In the genomic region with DNA sequence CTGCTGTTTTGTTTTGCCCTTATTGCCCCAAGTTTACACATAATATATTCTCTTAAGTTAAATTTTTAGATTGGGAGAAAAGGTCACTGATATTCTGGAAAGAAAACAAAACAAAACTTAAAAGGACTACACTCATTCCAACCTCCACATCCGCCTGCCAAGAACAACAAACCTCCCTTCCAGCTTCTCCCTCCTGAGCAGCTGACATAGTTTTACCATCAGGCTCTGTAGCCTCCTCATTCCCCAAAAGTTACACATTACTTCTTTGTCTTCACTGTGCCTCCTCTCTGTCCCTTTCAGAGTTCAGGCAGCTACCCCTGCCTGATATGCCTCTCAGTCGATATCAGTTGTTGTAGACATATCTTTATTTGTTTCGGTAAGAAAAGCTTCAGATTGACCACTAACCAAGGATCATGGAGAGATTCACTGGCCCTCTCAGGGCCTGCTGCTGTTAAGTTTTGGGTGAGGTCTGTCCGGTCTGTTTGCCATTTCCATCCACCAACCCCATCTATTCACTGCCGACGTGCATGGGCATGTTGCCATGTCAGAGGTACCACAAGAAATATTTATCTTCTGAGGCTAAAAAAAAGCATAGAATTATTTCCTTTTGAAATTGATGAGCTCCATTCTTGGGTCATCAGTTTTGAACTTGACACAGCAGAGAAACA, we compare ENCODE assay signal across 19 cellular contexts.
DNase-seq lines count a peak whose midpoint lies in the region; ATAC-seq, FAIRE-seq and TF ChIP-seq lines count a peak whose summit lies in the region.
"Had no signal": no experiment of that assay in that cellular context is flagged by ENCODE, and none has a peak within 500 bp of the region (broad histone marks: within the 10 kb centered on the region; RNA-seq: fewer than 3 reads in every experiment).

No MANE protein-coding gene starts in this region.

- H3K9ac ChIP-seq in endothelial cell of umbilical vein (replicated peaks; ENCODE audit: extremely low read depth, insufficient read depth, low read length) (no peak overlapping the region), mesendoderm (ENCODE audit: low read length) (no peak overlapping the region)
- H3K9ac ChIP-seq: parathyroid adenoma had no signal

- H3K4me1 ChIP-seq in endothelial cell of umbilical vein (ENCODE audit: control insufficient read depth, extremely low read depth, insufficient read depth, low read length) (peaks cover 44% of the 10 kb centered on the region), mesendoderm (ENCODE audit: control insufficient read depth, low read depth, low read length) (no peaks in the 10 kb centered on the region), tibial artery (peaks cover 0 to 37% (median 16%) of the 10 kb centered on the region in 4 donors), upper lobe of right lung (peaks cover 9% of the 10 kb centered on the region)
- H3K4me1 ChIP-seq: body of pancreas, Caco-2, parathyroid adenoma had no signal

- H3K27me3 ChIP-seq in endothelial cell of umbilical vein (ENCODE audit: control insufficient read depth in 2 of 2, insufficient read depth in 2 of 2, low read length in 2 of 2) (no peaks in the 10 kb centered on the region), mesendoderm (ENCODE audit: insufficient read depth, low read length, poor library complexity) (no peaks in the 10 kb centered on the region), tibial artery (no peaks in the 10 kb centered on the region), upper lobe of right lung (no peaks in the 10 kb centered on the region)
- H3K27me3 ChIP-seq: body of pancreas, esophagus squamous epithelium, SJSA1 had no signal

- DNase-seq in RPMI7951 (ENCODE audit: low read depth) (peak; percentile 54), endothelial cell of umbilical vein (ENCODE audit: low read depth, low spot score) (peak; percentile 88), mesendoderm (no peak), tibial artery (no peak), upper lobe of right lung (no peak), T-cell (no peak), GOT3 (lab: John Stamatoyannopoulos, UW) (no peak)
- no peak for DNase-seq in activated T-helper 2 cell treated with anti-CD3 and anti-CD28 coated beads, Interferon-gamma antibody, Interleukin-2, Interleukin-4, amounts not matched to agents 10 μg/mL and 5 μg/mL and 100 μg/mL, durations not matched to agents 14 hours and 24 hours and 36 hours (ENCODE audit: low spot score)
- DNase-seq: activated T-cell treated with anti-CD3 and anti-CD28 coated beads, Interleukin-2, amount 50 U/mL, for 48 hours; Caco-2; esophagus squamous epithelium; NCI-H82 had no signal

- no peak for ATAC-seq in upper lobe of right lung
- ATAC-seq in T-cell (replicated peaks in 1 of 4) = no peak
- ATAC-seq: activated CD4-positive, CD25-positive, alpha-beta regulatory T cell treated with anti-CD3 and anti-CD28 coated beads, Interleukin-2, amount 50 U/mL, for 24 hours; body of pancreas had no signal

- H3K27ac Mint-ChIP-seq in T-cell = no peak overlapping the region
- no peak overlapping the region for H3K27ac Mint-ChIP-seq in activated T-helper 2 cell treated with anti-CD3 and anti-CD28 coated beads, Interferon-gamma antibody, Interleukin-2, Interleukin-4, amounts not matched to agents 10 μg/mL and 5 μg/mL and 100 μg/mL, durations not matched to agents 14 hours and 24 hours and 36 hours
- H3K27ac Mint-ChIP-seq: IgD-negative memory B cell had no signal

- TF ChIP-seq POLR2A in endothelial cell of umbilical vein (IDR thresholded peaks at IDR 0.05; ENCODE audit: low read depth, low read length) = no peak

- H2BK5ac ChIP-seq in mesendoderm (ENCODE audit: low read length) = no peak overlapping the region

- peak overlapping the region; percentile 14 for H2AFZ ChIP-seq in endothelial cell of umbilical vein (ENCODE audit: low read depth, low read length)
- H2AFZ ChIP-seq: parathyroid adenoma had no signal

- WGBS in mesendoderm (ENCODE audit: extremely low coverage, insufficient coverage, low lambda C conversion rate) = no CpG with 5 or more reads among the region's 6 CpGs

- H3K27ac ChIP-seq in endothelial cell of umbilical vein (ENCODE audit: insufficient read depth, low read depth, low read length) (peak overlapping the region; percentile 32), mesendoderm (ENCODE audit: low read depth, low read length) (no peak overlapping the region), tibial artery (peak overlapping the region; percentile 30 to 41), upper lobe of right lung (no peak overlapping the region)
- H3K27ac ChIP-seq: body of pancreas, SJSA1 had no signal

- dilution Hi-C loops in endothelial cell of umbilical vein (cut with MboI; ENCODE audit: extremely low pct_ligation_motif_present, low sequenced_read_pairs) = loop anchor here (25.0 kb wide), 1 partner anchor 154 kb away; a partner anchor contains a TSS

- H3K4ac ChIP-seq in mesendoderm (ENCODE audit: low read depth, low read length) = no peak overlapping the region

- intact Hi-C loops in endothelial cell of umbilical vein (cut with micrococcal nuclease) = no loop called here
- intact Hi-C loops in tibial artery (cut with DNase I; ENCODE audit: low total_unique reads) = no loop called here
- intact Hi-C loops in upper lobe of right lung (cut with DNase I) = no loop called here
- intact Hi-C loops in activated T-helper 2 cell treated with anti-CD3 and anti-CD28 coated beads, Interferon-gamma antibody, Interleukin-2, Interleukin-4, amounts not matched to agents 10 μg/mL and 5 μg/mL and 100 μg/mL, durations not matched to agents 14 hours and 24 hours and 36 hours (cut with micrococcal nuclease) = no loop called here

- H3K18ac ChIP-seq in mesendoderm (ENCODE audit: low read length) = no peak overlapping the region

- H3K79me1 ChIP-seq in mesendoderm (ENCODE audit: low read length) = no peaks in the 10 kb centered on the region

- H3K9me1 ChIP-seq in endothelial cell of umbilical vein (replicated peaks; ENCODE audit: control insufficient read depth, extremely low read depth, insufficient read depth, low read length) = no peaks in the 10 kb centered on the region

- H3K27me3 Mint-ChIP-seq in T-cell = peaks cover 0 to 2% of the 10 kb centered on the region in 2 donors
- no peaks in the 10 kb centered on the region for H3K27me3 Mint-ChIP-seq in activated T-helper 2 cell treated with anti-CD3 and anti-CD28 coated beads, Interferon-gamma antibody, Interleukin-2, Interleukin-4, amounts not matched to agents 10 μg/mL and 5 μg/mL and 100 μg/mL, durations not matched to agents 14 hours and 24 hours and 36 hours (ENCODE audit: low read depth)
- H3K27me3 Mint-ChIP-seq: IgD-negative memory B cell had no signal

- H3K4me2 ChIP-seq in endothelial cell of umbilical vein (ENCODE audit: insufficient read depth, low read length) (peak overlapping the region; percentile 50), mesendoderm (ENCODE audit: low read length) (no peak overlapping the region)

- no peak overlapping the region for H2BK120ac ChIP-seq in mesendoderm (ENCODE audit: low read depth, low read length)

- H3K36me3 Mint-ChIP-seq in T-cell = no peaks in the 10 kb centered on the region
- no peaks in the 10 kb centered on the region for H3K36me3 Mint-ChIP-seq in activated T-helper 2 cell treated with anti-CD3 and anti-CD28 coated beads, Interferon-gamma antibody, Interleukin-2, Interleukin-4, amounts not matched to agents 10 μg/mL and 5 μg/mL and 100 μg/mL, durations not matched to agents 14 hours and 24 hours and 36 hours (ENCODE audit: low read depth)
- H3K36me3 Mint-ChIP-seq: IgD-negative memory B cell had no signal

- H3K36me3 ChIP-seq in endothelial cell of umbilical vein (ENCODE audit: control insufficient read depth in 2 of 2, extremely low read depth in 1 of 2, insufficient read depth in 2 of 2, low read length in 2 of 2) (no peaks in the 10 kb centered on the region), mesendoderm (ENCODE audit: control insufficient read depth, insufficient read depth, low read length) (no peaks in the 10 kb centered on the region), tibial artery (no peaks in the 10 kb centered on the region), upper lobe of right lung (no peaks in the 10 kb centered on the region)
- H3K36me3 ChIP-seq: esophagus squamous epithelium, SJSA1 had no signal

- TF ChIP-seq CTCF in endothelial cell of umbilical vein (IDR thresholded peaks at IDR 0.05; ENCODE audit: extremely low read depth in 1 of 2, insufficient read depth in 1 of 2, low read depth in 1 of 2, low read length in 2 of 2) (no peak), tibial artery (IDR thresholded peaks at IDR 0.05) (no peak), upper lobe of right lung (IDR thresholded peaks at IDR 0.05) (no peak)

- FAIRE-seq in endothelial cell of umbilical vein (lab: Jason Lieb, UNC) = peak; percentile 73
- FAIRE-seq: H1, islet of Langerhans had no signal

- H2BK15ac ChIP-seq in mesendoderm (replicated peaks; ENCODE audit: low read depth) = no peak overlapping the region

- no peaks in the 10 kb centered on the region for H3K79me2 ChIP-seq in endothelial cell of umbilical vein (ENCODE audit: control insufficient read depth, insufficient read depth, low read length)
- H3K79me2 ChIP-seq in mesendoderm (ENCODE audit: control insufficient read depth, insufficient read depth, low read length) = no peaks in the 10 kb centered on the region
- H3K79me2 ChIP-seq: parathyroid adenoma had no signal

- TSS peak; percentile 25 for BruUV-seq in endothelial cell of umbilical vein (replicated peaks; lab: Mats Ljungman, UMichigan)

- POLR2A ChIA-PET in endothelial cell of umbilical vein (lab: Charles Lee) (interaction anchor here (1.0 kb wide), 1 partner anchor 25 kb away, joined by 3 read pairs; no protein-coding TSS in a partner anchor), T-cell (lab: Charles Lee) (no interaction called here)

- no peaks in the 10 kb centered on the region for H3K9me3 Mint-ChIP-seq in T-cell
- H3K9me3 Mint-ChIP-seq in activated T-helper 2 cell treated with anti-CD3 and anti-CD28 coated beads, Interferon-gamma antibody, Interleukin-2, Interleukin-4, amounts not matched to agents 10 μg/mL and 5 μg/mL and 100 μg/mL, durations not matched to agents 14 hours and 24 hours and 36 hours = no peaks in the 10 kb centered on the region

- H3K4me3 ChIP-seq in endothelial cell of umbilical vein (replicated peaks in 1 of 3; ENCODE audit: insufficient read depth in 1 of 3, low read depth in 1 of 3, low read length in 3 of 3) (no peak overlapping the region), mesendoderm (ENCODE audit: low read length) (no peak overlapping the region), tibial artery (no peak overlapping the region), upper lobe of right lung (no peak overlapping the region)
- H3K4me3 ChIP-seq: body of pancreas, esophagus squamous epithelium, SJSA1 had no signal

- H3K4me3 Mint-ChIP-seq in T-cell = no peak overlapping the region
- no peak overlapping the region for H3K4me3 Mint-ChIP-seq in activated T-helper 2 cell treated with anti-CD3 and anti-CD28 coated beads, Interferon-gamma antibody, Interleukin-2, Interleukin-4, amounts not matched to agents 10 μg/mL and 5 μg/mL and 100 μg/mL, durations not matched to agents 14 hours and 24 hours and 36 hours (ENCODE audit: low read depth)
- H3K4me3 Mint-ChIP-seq: IgD-negative memory B cell had no signal

- no peak overlapping the region for H3K56ac ChIP-seq in mesendoderm (ENCODE audit: low read length)

- no peak overlapping the region for H3K23ac ChIP-seq in mesendoderm (ENCODE audit: low read length)

- H2AK5ac ChIP-seq in mesendoderm (ENCODE audit: low read length) = no peak overlapping the region

- H4K8ac ChIP-seq in mesendoderm (ENCODE audit: low read depth, low read length) = peak overlapping the region; percentile 1

- CTCF ChIA-PET in endothelial cell of umbilical vein (lab: Charles Lee) (interaction anchor here (0.7 to 2.4 kb wide), 7 partner anchors 9 to 167 kb away, joined by 3 to 15 read pairs (median 3); no protein-coding TSS in a partner anchor), T-cell (lab: Charles Lee) (no interaction called here)

- H4K20me1 ChIP-seq in endothelial cell of umbilical vein (replicated peaks; ENCODE audit: control insufficient read depth, extremely low read depth, insufficient read depth, low read length) = no peaks in the 10 kb centered on the region

- no peaks in the 10 kb centered on the region for H3K4me1 Mint-ChIP-seq in T-cell
- no peaks in the 10 kb centered on the region for H3K4me1 Mint-ChIP-seq in activated T-helper 2 cell treated with anti-CD3 and anti-CD28 coated beads, Interferon-gamma antibody, Interleukin-2, Interleukin-4, amounts not matched to agents 10 μg/mL and 5 μg/mL and 100 μg/mL, durations not matched to agents 14 hours and 24 hours and 36 hours (ENCODE audit: low read depth)
- H3K4me1 Mint-ChIP-seq: IgD-negative memory B cell had no signal

- H4K5ac ChIP-seq in mesendoderm (ENCODE audit: low read length) = no peak overlapping the region

- H3K9me3 ChIP-seq in endothelial cell of umbilical vein (replicated peaks; ENCODE audit: control insufficient read depth, insufficient read depth, low read length) = no peaks in the 10 kb centered on the region
- H3K9me3 ChIP-seq in tibial artery = no peaks in the 10 kb centered on the region
- H3K9me3 ChIP-seq in upper lobe of right lung = no peaks in the 10 kb centered on the region
- H3K9me3 ChIP-seq: body of pancreas, Caco-2, esophagus squamous epithelium, SJSA1 had no signal

Comparison
In these comparisons a context has a peak if more than half of its experiments do, and no peak if none do; other contexts are left out.
1. DNase-seq: peak in RPMI7951 (single experiment) and endothelial cell of umbilical vein (single experiment); none in mesendoderm (single experiment), tibial artery (0 of 2), upper lobe of right lung (single experiment), T-cell (0 of 34), GOT3 (single experiment) and activated T-helper 2 cell treated with anti-CD3 and anti-CD28 coated beads, Interferon-gamma antibody, Interleukin-2, Interleukin-4, amounts not matched to agents 10 μg/mL and 5 μg/mL and 100 μg/mL, durations not matched to agents 14 hours and 24 hours and 36 hours (single experiment).
2. H3K27ac ChIP-seq: peak in endothelial cell of umbilical vein (single experiment) and tibial artery (2 of 2); none in mesendoderm (single experiment) and upper lobe of right lung (single experiment).